In the genomic region with DNA sequence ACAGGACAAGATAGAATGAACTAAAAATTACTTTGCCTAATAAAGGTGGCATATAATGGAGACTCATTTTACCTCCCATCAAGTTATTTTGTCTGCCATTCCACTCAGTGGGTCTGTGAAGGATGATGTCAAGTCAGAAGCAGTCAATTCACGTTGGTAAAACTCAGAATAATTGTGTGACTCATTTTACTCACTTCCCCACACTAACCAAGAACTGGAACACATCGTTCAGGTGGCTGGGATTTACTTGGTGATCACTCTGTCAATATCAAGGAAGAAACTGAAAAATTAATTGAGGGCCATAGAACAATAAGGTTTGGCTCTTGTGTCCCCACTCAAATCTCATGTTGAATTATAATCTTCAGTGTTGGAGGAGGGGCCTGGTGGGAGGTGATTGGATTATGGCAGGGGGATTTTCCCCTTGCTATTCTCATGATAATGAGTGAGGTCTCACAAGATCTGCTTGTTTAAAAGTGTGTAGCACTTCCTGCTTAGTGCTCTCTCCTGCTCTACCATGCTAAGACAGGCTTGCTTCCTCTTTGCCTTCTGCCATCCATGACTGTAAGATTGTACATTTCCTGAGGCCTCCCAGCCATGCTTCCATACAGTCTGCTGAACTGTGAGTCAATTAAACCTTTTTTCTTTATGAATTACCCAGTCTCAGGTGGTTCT, we compare ENCODE assay signal across 12 cellular contexts. TPM values are rescaled to one million over a fixed set of nuclear protein-coding genes. Genes with fewer than 3 reads are reported as not detected.
DNase-seq lines count a peak whose midpoint lies in the region; ATAC-seq and TF ChIP-seq lines count a peak whose summit lies in the region.
"Had no signal": no experiment of that assay in that cellular context is flagged by ENCODE, and none has a peak within 500 bp of the region (broad histone marks: within the 10 kb centered on the region; RNA-seq: fewer than 3 reads in every experiment).

No MANE protein-coding gene starts in this region.

- H3K9me3 ChIP-seq in tibial nerve (no peaks in the 10 kb centered on the region), testis (no peaks in the 10 kb centered on the region)
- H3K9me3 ChIP-seq: right lobe of liver had no signal

- no peak for TF ChIP-seq EP300 in tibial nerve (IDR thresholded peaks at IDR 0.05)

- H3K36me3 ChIP-seq in GM06990 (ENCODE audit: control insufficient read depth, insufficient read depth, low read length) (no peaks in the 10 kb centered on the region), tibial nerve (no peaks in the 10 kb centered on the region), testis (ENCODE audit: low read depth, missing control alignments) (no peaks in the 10 kb centered on the region)
- H3K36me3 ChIP-seq: right lobe of liver had no signal

- no peaks in the 10 kb centered on the region for H3K4me1 ChIP-seq in tibial nerve
- H3K4me1 ChIP-seq in testis = no peaks in the 10 kb centered on the region
- H3K4me1 ChIP-seq: right lobe of liver had no signal

- no peaks in the 10 kb centered on the region; the same call in 1 of the 2 replicates for H3K27me3 ChIP-seq in GM06990 (replicated peaks; ENCODE audit: control insufficient read depth, insufficient read depth, low read length)
- H3K27me3 ChIP-seq in tibial nerve = no peaks in the 10 kb centered on the region
- H3K27me3 ChIP-seq in testis = no peaks in the 10 kb centered on the region
- H3K27me3 ChIP-seq: right lobe of liver had no signal

- H3K27me3 Mint-ChIP-seq in endothelial cell (ENCODE audit: unreplicated experiment) = peaks cover 1% of the 10 kb centered on the region

- TF ChIP-seq CTCF in GM06990 (IDR thresholded peaks at IDR 0.05; ENCODE audit: insufficient read depth, low read length, poor library complexity, severe bottlenecking) (no peak), endothelial cell (IDR thresholded peaks at IDR 0.05; ENCODE audit: unreplicated experiment) (no peak), tibial nerve (IDR thresholded peaks at IDR 0.05) (no peak), testis (IDR thresholded peaks at IDR 0.05) (no peak)

- H3K4me3 Mint-ChIP-seq in endothelial cell (ENCODE audit: unreplicated experiment) = no peak overlapping the region
- H3K4me3 Mint-ChIP-seq: T-helper 1 cell treated with Interleukin-12 subunit alpha and Interleukin-12 subunit beta and Interleukin-4 antibody, amounts not matched to agents 30 μg/mL and 1 μg/mL, for 36 hours had no signal

- H3K27ac ChIP-seq in tibial nerve (no peak overlapping the region), testis (no peak overlapping the region)
- H3K27ac ChIP-seq: C4-2B, right lobe of liver had no signal

- peaks cover 10% of the 10 kb centered on the region for H3K36me3 Mint-ChIP-seq in endothelial cell (ENCODE audit: low read depth, unreplicated experiment)

- ATAC-seq in GM21526 (IDR thresholded peaks at IDR 0.05; ENCODE audit: low FRiP score, unreplicated experiment) = peak; percentile 55
- ATAC-seq in HG03565 (IDR thresholded peaks at IDR 0.05; ENCODE audit: unreplicated experiment) = peak; percentile 57

- H3K9me3 Mint-ChIP-seq in endothelial cell (ENCODE audit: unreplicated experiment) = no peaks in the 10 kb centered on the region
- H3K9me3 Mint-ChIP-seq: T-helper 1 cell treated with Interleukin-12 subunit alpha and Interleukin-12 subunit beta and Interleukin-4 antibody, amounts not matched to agents 30 μg/mL and 1 μg/mL, for 36 hours had no signal

- peaks cover 18% of the 10 kb centered on the region for H3K4me1 Mint-ChIP-seq in endothelial cell (ENCODE audit: unreplicated experiment)

- H3K27ac Mint-ChIP-seq in endothelial cell (ENCODE audit: unreplicated experiment) = peak overlapping the region; percentile 67
- H3K27ac Mint-ChIP-seq: T-helper 1 cell treated with Interleukin-12 subunit alpha and Interleukin-12 subunit beta and Interleukin-4 antibody, amounts not matched to agents 30 μg/mL and 1 μg/mL, for 36 hours had no signal

- TF ChIP-seq POLR2A in tibial nerve (IDR thresholded peaks at IDR 0.05) (no peak), testis (IDR thresholded peaks at IDR 0.05) (no peak)

- no peak overlapping the region for H3K4me3 ChIP-seq in GM06990 (replicated peaks; ENCODE audit: low read depth, low read length)
- H3K4me3 ChIP-seq in tibial nerve = no peak overlapping the region
- H3K4me3 ChIP-seq in testis = no peak overlapping the region
- H3K4me3 ChIP-seq: right lobe of liver had no signal

- WGBS in tibial nerve, 2 donors = 66 to 76% methylated on average over 2 of the region's 2 CpGs
- WGBS in testis, 2 donors = 77 to 81% methylated on average over 2 of the region's 2 CpGs

- intact Hi-C loops in testis (cut with DNase I; ENCODE audit: low total_unique reads) = no loop called here

- DNase-seq in GM06990 (ENCODE audit: extremely low read depth, insufficient read length) (peak; percentile 20), endothelial cell (ENCODE audit: low spot score) (no peak), tibial nerve (ENCODE audit: low spot score in 2 of 2) (no peak), testis (no peak)
- DNase-seq in stimulated activated CD4-positive, alpha-beta T cell treated with anti-CD3 and anti-CD28 coated beads, Interleukin-4, amount 100 ng/mL, for 24 hours = no peak
- no peak for DNase-seq in activated CD4-positive, alpha-beta T cell treated with anti-CD3 and anti-CD28 coated beads for 4 hours
- DNase-seq: activated T-cell treated with anti-CD3 and anti-CD28 coated beads, Interleukin-2, amount 50 U/mL, for 1 hour; right lobe of liver had no signal

RNA-seq across cellular contexts. Expression of gene GTF2A1, which starts 35.7 kb away (rescaled TPM):
- total RNA-seq in endothelial cell (ENCODE audit: unreplicated experiment) (34.6 TPM), tibial nerve (10 to 100 TPM; 20.7 to 27.3 (median 26.2) TPM), testis (10 to 100 TPM; 52.9 to 66.0 TPM)
- 50.2 TPM for polyA plus RNA-seq in testis (ENCODE audit: insufficient read depth, low read depth, low replicate concordance)
